28 cellular contexts compared by ENCODE assay signal in genomic region chr2:41904459-41904858, GRCh38.
"Had no signal": no experiment of that assay in that cellular context is flagged by ENCODE, and none has a peak within 500 bp of the region (broad histone marks: within the 10 kb centered on the region; RNA-seq: fewer than 3 reads in every experiment).

No MANE protein-coding gene starts in this region.

- H3K36me3 Mint-ChIP-seq: activated naive CD4-positive, alpha-beta T cell treated with anti-CD3 and anti-CD28 coated beads, Interleukin-2, amount 10 ng/mL, durations not matched to agents 7 days and 5 days; activated naive CD4-positive, alpha-beta T cell treated with anti-CD3 and anti-CD28 coated beads, Interleukin-2, amount 50 U/mL, for 72 hours; activated naive CD8-positive, alpha-beta T cell treated with anti-CD3 and anti-CD28 coated beads, Interleukin-2, amount 10 ng/mL, durations not matched to agents 7 days and 5 days had no signal

- H3K36me3 ChIP-seq: brain microvascular endothelial cell had no signal

- H3K27me3 ChIP-seq: brain microvascular endothelial cell, dorsolateral prefrontal cortex had no signal

- H3K4me3 ChIP-seq: coronary artery, dorsolateral prefrontal cortex had no signal

- H3K4me1 Mint-ChIP-seq: activated naive CD4-positive, alpha-beta T cell treated with anti-CD3 and anti-CD28 coated beads, Interleukin-2, amount 10 ng/mL, durations not matched to agents 7 days and 5 days had no signal

- H3K27ac ChIP-seq: brain microvascular endothelial cell, coronary artery, dorsolateral prefrontal cortex had no signal

- ATAC-seq: activated naive CD4-positive, alpha-beta T cell treated with anti-CD3 and anti-CD28 coated beads, Interleukin-2, amount 50 U/mL, for 72 hours; activated T-cell treated with anti-CD3 and anti-CD28 coated beads, Interleukin-2, amount 50 U/mL, for 72 hours; esophagus mucosa; T-helper 17 cell had no signal

- H3K4me3 Mint-ChIP-seq: activated CD4-positive, alpha-beta memory T cell treated with anti-CD3 and anti-CD28 coated beads, Interleukin-2, amount 10 ng/mL, durations not matched to agents 7 days and 5 days; activated naive CD4-positive, alpha-beta T cell treated with anti-CD3 and anti-CD28 coated beads, Interleukin-2, amount 10 ng/mL, durations not matched to agents 7 days and 5 days; activated naive CD8-positive, alpha-beta T cell treated with anti-CD3 and anti-CD28 coated beads, Interleukin-2, amount 10 ng/mL, durations not matched to agents 7 days and 5 days; activated T-cell treated with anti-CD3 and anti-CD28 coated beads, Interleukin-2, amount 50 U/mL, for 24 hours; activated T-cell treated with anti-CD3 and anti-CD28 coated beads, Interleukin-2, amount 50 U/mL, for 72 hours; central memory CD8-positive, alpha-beta T cell; dendritic cell treated with granulocyte-macrophage colony-stimulating factor and Interleukin-4, amounts not matched to agents 40 ng/mL and 50 ng/mL, for 4 days; endodermal cell; T-helper 17 cell; T-helper 2 cell treated with Interferon-gamma antibody and Interleukin-4, amounts not matched to agents 5 μg/mL and 100 μg/mL, for 36 hours had no signal

- DNase-seq: activated CD4-positive, alpha-beta memory T cell treated with anti-CD3 and anti-CD28 coated beads, Interleukin-2, amount 10 ng/mL, durations not matched to agents 7 days and 5 days; activated CD4-positive, alpha-beta T cell treated with anti-CD3 and anti-CD28 coated beads for 1 hour; activated CD4-positive, alpha-beta T cell treated with anti-CD3 and anti-CD28 coated beads for 48 hours; activated CD4-positive, alpha-beta T cell treated with anti-CD3 and anti-CD28 coated beads, Interleukin-2, amount 50 U/mL, for 4 hours; activated CD8-positive, alpha-beta memory T cell treated with anti-CD3 and anti-CD28 coated beads, Interleukin-2, amount 50 U/mL, for 48 hours; activated gamma-delta T cell; activated naive CD4-positive, alpha-beta T cell; activated naive CD4-positive, alpha-beta T cell treated with anti-CD3 and anti-CD28 coated beads, Interleukin-2, amount 10 ng/mL, durations not matched to agents 7 days and 5 days; activated naive CD8-positive, alpha-beta T cell treated with anti-CD3 and anti-CD28 coated beads, Interleukin-2, amount 10 ng/mL, durations not matched to agents 7 days and 5 days; activated T-cell treated with anti-CD3 and anti-CD28 coated beads for 4 hours; activated T-cell treated with anti-CD3 and anti-CD28 coated beads, Interleukin-2, amount 50 U/mL, for 24 hours; activated T-cell treated with anti-CD3 and anti-CD28 coated beads, Interleukin-2, amount 50 U/mL, for 72 hours; anterior cingulate cortex; brain microvascular endothelial cell; dorsolateral prefrontal cortex; effector memory CD4-positive, alpha-beta T cell; endodermal cell; foreskin fibroblast; head of caudate nucleus; T-helper 1 cell; T-helper 17 cell; T1000 had no signal

- H3K9me3 Mint-ChIP-seq: activated CD4-positive, alpha-beta memory T cell treated with anti-CD3 and anti-CD28 coated beads, Interleukin-2, amount 10 ng/mL, durations not matched to agents 7 days and 5 days; activated naive CD4-positive, alpha-beta T cell treated with anti-CD3 and anti-CD28 coated beads, Interleukin-2, amount 10 ng/mL, durations not matched to agents 7 days and 5 days; activated naive CD4-positive, alpha-beta T cell treated with anti-CD3 and anti-CD28 coated beads, Interleukin-2, amount 50 U/mL, for 72 hours; activated naive CD8-positive, alpha-beta T cell treated with anti-CD3 and anti-CD28 coated beads, Interleukin-2, amount 10 ng/mL, durations not matched to agents 7 days and 5 days; activated T-cell treated with anti-CD3 and anti-CD28 coated beads, Interleukin-2, amount 50 U/mL, for 24 hours; activated T-cell treated with anti-CD3 and anti-CD28 coated beads, Interleukin-2, amount 50 U/mL, for 72 hours; central memory CD8-positive, alpha-beta T cell; dendritic cell treated with granulocyte-macrophage colony-stimulating factor and Interleukin-4, amounts not matched to agents 40 ng/mL and 50 ng/mL, for 4 days; endodermal cell; T-helper 2 cell treated with Interferon-gamma antibody and Interleukin-4, amounts not matched to agents 5 μg/mL and 100 μg/mL, for 36 hours had no signal

- H3K27ac Mint-ChIP-seq: activated CD4-positive, alpha-beta memory T cell treated with anti-CD3 and anti-CD28 coated beads, Interleukin-2, amount 10 ng/mL, durations not matched to agents 7 days and 5 days; activated naive CD4-positive, alpha-beta T cell treated with anti-CD3 and anti-CD28 coated beads, Interleukin-2, amount 10 ng/mL, durations not matched to agents 7 days and 5 days; activated naive CD4-positive, alpha-beta T cell treated with anti-CD3 and anti-CD28 coated beads, Interleukin-2, amount 50 U/mL, for 72 hours; activated naive CD8-positive, alpha-beta T cell treated with anti-CD3 and anti-CD28 coated beads, Interleukin-2, amount 10 ng/mL, durations not matched to agents 7 days and 5 days; activated T-cell treated with anti-CD3 and anti-CD28 coated beads, Interleukin-2, amount 50 U/mL, for 24 hours; activated T-cell treated with anti-CD3 and anti-CD28 coated beads, Interleukin-2, amount 50 U/mL, for 72 hours; dendritic cell treated with granulocyte-macrophage colony-stimulating factor and Interleukin-4, amounts not matched to agents 40 ng/mL and 50 ng/mL, for 4 days; endodermal cell; T-helper 17 cell; T-helper 2 cell treated with Interferon-gamma antibody and Interleukin-4, amounts not matched to agents 5 μg/mL and 100 μg/mL, for 36 hours had no signal
